18 cellular contexts compared by ENCODE assay signal in the genomic region with DNA sequence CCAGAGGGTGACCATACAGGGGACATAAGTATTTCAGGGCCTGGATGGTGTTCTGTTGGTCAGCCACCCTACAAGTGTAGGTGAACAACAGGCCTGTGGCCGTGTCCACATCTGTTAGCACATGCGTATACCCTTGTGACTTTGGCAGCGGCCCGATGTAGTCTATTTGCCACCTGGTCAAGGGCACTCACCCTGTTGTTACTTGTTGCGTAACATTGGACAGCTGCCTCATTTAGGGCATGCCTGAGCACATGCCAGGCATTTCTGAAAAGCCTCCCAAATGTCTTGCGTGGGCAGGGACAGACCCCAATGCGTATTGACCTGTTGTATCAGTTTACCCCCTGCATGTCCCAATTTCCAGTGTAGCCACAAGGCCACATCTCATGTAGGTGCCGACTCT.
"Had no signal": no experiment of that assay in that cellular context is flagged by ENCODE, and none has a peak within 500 bp of the region (broad histone marks: within the 10 kb centered on the region; RNA-seq: fewer than 3 reads in every experiment).

No MANE protein-coding gene starts in this region.

- FAIRE-seq: colon, small intestine had no signal

- H3K36me3 ChIP-seq: adrenal gland had no signal

- H3K27me3 Mint-ChIP-seq: activated CD4-positive, alpha-beta memory T cell treated with anti-CD3 and anti-CD28 coated beads for 36 hours; activated CD4-positive, alpha-beta T cell treated with anti-CD3 and anti-CD28 coated beads for 36 hours; activated CD8-positive, alpha-beta memory T cell treated with anti-CD3 and anti-CD28 coated beads, Interleukin-2, amount 10 ng/mL, durations not matched to agents 7 days and 5 days; activated T-cell treated with anti-CD3 and anti-CD28 coated beads, Interleukin-2, amount 50 U/mL, for 24 hours; memory B cell; stimulated activated naive CD8-positive, alpha-beta T cell treated with anti-CD3 and anti-CD28 coated beads, Interleukin-15, amount 100 ng/mL, for 72 hours; T-helper 17 cell had no signal

- H3K9me3 ChIP-seq: testis had no signal

- ATAC-seq: activated CD4-positive, alpha-beta T cell treated with anti-CD3 and anti-CD28 coated beads for 36 hours; activated CD8-positive, alpha-beta memory T cell treated with anti-CD3 and anti-CD28 coated beads, Interleukin-2, amount 10 ng/mL, durations not matched to agents 7 days and 5 days; esophagus mucosa; left cardiac atrium; stimulated activated naive CD8-positive, alpha-beta T cell treated with anti-CD3 and anti-CD28 coated beads, Interleukin-15, amount 100 ng/mL, for 72 hours; T-helper 17 cell had no signal

- H3K27me3 ChIP-seq: adrenal gland, testis had no signal

- H3K4me1 ChIP-seq: adrenal gland, testis had no signal

- H3K4me3 ChIP-seq: adrenal gland, testis had no signal

- H3K27ac Mint-ChIP-seq: activated CD4-positive, alpha-beta memory T cell treated with anti-CD3 and anti-CD28 coated beads for 36 hours; activated CD4-positive, alpha-beta T cell treated with anti-CD3 and anti-CD28 coated beads for 36 hours; activated CD8-positive, alpha-beta memory T cell treated with anti-CD3 and anti-CD28 coated beads, Interleukin-2, amount 10 ng/mL, durations not matched to agents 7 days and 5 days; activated T-cell treated with anti-CD3 and anti-CD28 coated beads, Interleukin-2, amount 50 U/mL, for 24 hours; memory B cell; nephron; stimulated activated naive CD8-positive, alpha-beta T cell treated with anti-CD3 and anti-CD28 coated beads, Interleukin-15, amount 100 ng/mL, for 72 hours; T-helper 17 cell had no signal

- H3K27ac ChIP-seq: adrenal gland, testis had no signal

- DNase-seq: activated CD4-positive, alpha-beta memory T cell treated with anti-CD3 and anti-CD28 coated beads for 36 hours; activated CD4-positive, alpha-beta T cell treated with anti-CD3 and anti-CD28 coated beads for 36 hours; activated CD8-positive, alpha-beta memory T cell treated with anti-CD3 and anti-CD28 coated beads, Interleukin-2, amount 10 ng/mL, durations not matched to agents 7 days and 5 days; activated naive CD4-positive, alpha-beta T cell treated with anti-CD3 and anti-CD28 coated beads, Interleukin-2, amount 50 U/mL, for 16 hours; activated T-cell treated with anti-CD3 and anti-CD28 coated beads, Interleukin-2, amount 50 U/mL, for 24 hours; caudate nucleus; left cardiac atrium; nucleus accumbens; posterior cingulate gyrus; small intestine; stimulated activated naive CD8-positive, alpha-beta T cell treated with anti-CD3 and anti-CD28 coated beads, Interleukin-15, amount 100 ng/mL, for 72 hours; T-helper 17 cell; testis had no signal

- H3K4me1 Mint-ChIP-seq: activated CD4-positive, alpha-beta T cell treated with anti-CD3 and anti-CD28 coated beads for 36 hours; memory B cell; nephron; stimulated activated naive CD8-positive, alpha-beta T cell treated with anti-CD3 and anti-CD28 coated beads, Interleukin-15, amount 100 ng/mL, for 72 hours; T-helper 17 cell had no signal

- H3K4me3 Mint-ChIP-seq: activated CD4-positive, alpha-beta memory T cell treated with anti-CD3 and anti-CD28 coated beads for 36 hours; activated CD4-positive, alpha-beta T cell treated with anti-CD3 and anti-CD28 coated beads for 36 hours; activated CD8-positive, alpha-beta memory T cell treated with anti-CD3 and anti-CD28 coated beads, Interleukin-2, amount 10 ng/mL, durations not matched to agents 7 days and 5 days; activated T-cell treated with anti-CD3 and anti-CD28 coated beads, Interleukin-2, amount 50 U/mL, for 24 hours; memory B cell; nephron; stimulated activated naive CD8-positive, alpha-beta T cell treated with anti-CD3 and anti-CD28 coated beads, Interleukin-15, amount 100 ng/mL, for 72 hours; T-helper 17 cell had no signal
